In genomic region chr14:87522575-87522974, GRCh38 we compare ENCODE assay signal across 2 cellular contexts.
TF ChIP-seq lines count a peak whose summit lies in the region.

No MANE protein-coding gene starts in this region.

TF ChIP-seq in WTC11, 78 proteins besides CTCF, POLR2A, EP300 and RAD21 (continued from another document):
- TF ChIP-seq SP1 (CRISPR knock-in tag; conservative IDR thresholded peaks at IDR 0.05): 0 out of 2 replicates have a peak, but pooled peaks have one; percentile 16

TF ChIP-seq in HepG2, 621 proteins besides CTCF, POLR2A, EP300 and RAD21 (continued from another document):
- no peak for TF ChIP-seq IRF1 (CRISPR knock-in tag; IDR thresholded peaks at IDR 0.05; ENCODE audit: low read depth)
- no peak for TF ChIP-seq ZNF431 (CRISPR knock-in tag; IDR thresholded peaks at IDR 0.05; ENCODE audit: borderline replicate concordance, low read depth)
- no peak for TF ChIP-seq FOSL2 (CRISPR knock-in tag; IDR thresholded peaks at IDR 0.05)
- TF ChIP-seq SALL1 (CRISPR knock-in tag; IDR thresholded peaks at IDR 0.05): no peak
- no peak for TF ChIP-seq ZNF501 (CRISPR knock-in tag; IDR thresholded peaks at IDR 0.05)
- no peak for TF ChIP-seq ZMYM2 (CRISPR knock-in tag; IDR thresholded peaks at IDR 0.05)
- no peak for TF ChIP-seq ZMYM4 (CRISPR knock-in tag; IDR thresholded peaks at IDR 0.05)
- TF ChIP-seq ZNF20 (CRISPR knock-in tag; IDR thresholded peaks at IDR 0.05): no peak
